10 cellular contexts compared by ENCODE assay signal in genomic region chr22:37635157-37635556, GRCh38. TPM values are rescaled to one million over a fixed set of nuclear protein-coding genes. Genes with fewer than 3 reads are reported as not detected.
DNase-seq lines count a peak whose midpoint lies in the region; ATAC-seq, FAIRE-seq and TF ChIP-seq lines count a peak whose summit lies in the region.
"Had no signal": no experiment of that assay in that cellular context is flagged by ENCODE, and none has a peak within 500 bp of the region (broad histone marks: within the 10 kb centered on the region; RNA-seq: fewer than 3 reads in every experiment).

No MANE protein-coding gene starts in this region.

- no peak for DNase-seq in T-helper 2 cell treated with Interferon-gamma antibody and Interleukin-4, amounts not matched to agents 5 μg/mL and 100 μg/mL, for 36 hours (ENCODE audit: low spot score)
- DNase-seq in T-helper 2 cell, result no peak
- DNase-seq in colonic mucosa, result no peak
- DNase-seq in stimulated activated effector memory CD8-positive, alpha-beta T cell treated with anti-CD3 and anti-CD28 coated beads, Interleukin-12 subunit alpha, Interleukin-12 subunit beta, amount 100 ng/mL, for 72 hours (ENCODE audit: low spot score in 2 of 2), result no peak
- no peak for DNase-seq in HTR-8/SVneo (ENCODE audit: insufficient read length, low spot score)
- no peak for DNase-seq in RPMI8226
- DNase-seq: foreskin melanocyte; mucosa of descending colon; stimulated activated CD4-positive, alpha-beta T cell treated with anti-CD3 and anti-CD28 coated beads, Interleukin-1b, Interleukin-23, amount 100 ng/mL, for 48 hours had no signal

- H3K4me3 ChIP-seq in colonic mucosa, result no peak overlapping the region
- H3K4me3 ChIP-seq: mucosa of descending colon had no signal

- H3K27me3 ChIP-seq in colonic mucosa, result no peaks in the 10 kb centered on the region

- intact Hi-C loops in colonic mucosa (cut with DNase I), result no loop called here

- no peak for FAIRE-seq in HTR-8/SVneo (lab: Jason Lieb, UNC)

- H3K27ac Mint-ChIP-seq in T-helper 2 cell treated with Interferon-gamma antibody and Interleukin-4, amounts not matched to agents 5 μg/mL and 100 μg/mL, for 36 hours, result peak overlapping the region; percentile 90
- H3K27ac Mint-ChIP-seq in stimulated activated effector memory CD8-positive, alpha-beta T cell treated with anti-CD3 and anti-CD28 coated beads, Interleukin-12 subunit alpha, Interleukin-12 subunit beta, amount 100 ng/mL, for 72 hours, result peak overlapping the region; percentile 98

- ATAC-seq in stimulated activated effector memory CD8-positive, alpha-beta T cell treated with anti-CD3 and anti-CD28 coated beads, Interleukin-12 subunit alpha, Interleukin-12 subunit beta, amount 100 ng/mL, for 72 hours, result no peak
- ATAC-seq: mucosa of descending colon had no signal

- no peaks in the 10 kb centered on the region for H3K36me3 ChIP-seq in colonic mucosa

- no peak for TF ChIP-seq CTCF in colonic mucosa (IDR thresholded peaks at IDR 0.05)

- peak overlapping the region; percentile 39 to 62 for H3K9ac ChIP-seq in colonic mucosa (ENCODE audit: low read depth in 2 of 2, low read length in 2 of 2)

- H3K36me3 Mint-ChIP-seq in T-helper 2 cell treated with Interferon-gamma antibody and Interleukin-4, amounts not matched to agents 5 μg/mL and 100 μg/mL, for 36 hours (ENCODE audit: low read depth), result peaks cover 4% of the 10 kb centered on the region
- peaks cover 57% of the 10 kb centered on the region for H3K36me3 Mint-ChIP-seq in stimulated activated effector memory CD8-positive, alpha-beta T cell treated with anti-CD3 and anti-CD28 coated beads, Interleukin-12 subunit alpha, Interleukin-12 subunit beta, amount 100 ng/mL, for 72 hours

- no peaks in the 10 kb centered on the region for H3K9me3 Mint-ChIP-seq in T-helper 2 cell treated with Interferon-gamma antibody and Interleukin-4, amounts not matched to agents 5 μg/mL and 100 μg/mL, for 36 hours
- no peaks in the 10 kb centered on the region for H3K9me3 Mint-ChIP-seq in stimulated activated effector memory CD8-positive, alpha-beta T cell treated with anti-CD3 and anti-CD28 coated beads, Interleukin-12 subunit alpha, Interleukin-12 subunit beta, amount 100 ng/mL, for 72 hours

- peaks cover 33% of the 10 kb centered on the region for H3K4me1 ChIP-seq in colonic mucosa

- H3K27ac ChIP-seq in colonic mucosa, result peak overlapping the region; percentile 66

- no peaks in the 10 kb centered on the region for H3K27me3 Mint-ChIP-seq in T-helper 2 cell treated with Interferon-gamma antibody and Interleukin-4, amounts not matched to agents 5 μg/mL and 100 μg/mL, for 36 hours (ENCODE audit: low read depth)

- peaks cover 52% of the 10 kb centered on the region for H3K4me1 Mint-ChIP-seq in T-helper 2 cell treated with Interferon-gamma antibody and Interleukin-4, amounts not matched to agents 5 μg/mL and 100 μg/mL, for 36 hours (ENCODE audit: low read depth)
- H3K4me1 Mint-ChIP-seq in stimulated activated effector memory CD8-positive, alpha-beta T cell treated with anti-CD3 and anti-CD28 coated beads, Interleukin-12 subunit alpha, Interleukin-12 subunit beta, amount 100 ng/mL, for 72 hours, result peaks cover 75% of the 10 kb centered on the region

- no peaks in the 10 kb centered on the region for H3K9me3 ChIP-seq in colonic mucosa
- H3K9me3 ChIP-seq: mucosa of descending colon had no signal

- H3K4me3 Mint-ChIP-seq in T-helper 2 cell treated with Interferon-gamma antibody and Interleukin-4, amounts not matched to agents 5 μg/mL and 100 μg/mL, for 36 hours, result peak overlapping the region; percentile 72
- peak overlapping the region; percentile 80 for H3K4me3 Mint-ChIP-seq in stimulated activated effector memory CD8-positive, alpha-beta T cell treated with anti-CD3 and anti-CD28 coated beads, Interleukin-12 subunit alpha, Interleukin-12 subunit beta, amount 100 ng/mL, for 72 hours

RNA-seq across cellular contexts. Expression of gene SH3BP1, which starts 4.3 kb away (rescaled TPM):
- total RNA-seq in colonic mucosa, result 100 to 1,000 TPM in 1 of 2 donors, 10 to 100 TPM in 1; 91.8 to 125 TPM
- total RNA-seq: A172 had no signal

RNA-seq across cellular contexts. Expression of gene PDXP, which starts 23.4 kb away (rescaled TPM):
- 10 to 100 TPM; 24.5 to 34.0 TPM for total RNA-seq in colonic mucosa

RNA-seq across cellular contexts. Expression of gene GGA1, which starts 26.5 kb away (rescaled TPM):
- 10 to 100 TPM; 45.7 to 90.2 TPM for total RNA-seq in colonic mucosa

RNA-seq across cellular contexts. Expression of gene LGALS1, which starts 40.3 kb away (rescaled TPM):
- total RNA-seq in colonic mucosa, result 100 to 1,000 TPM in 1 of 2 donors, 10 to 100 TPM in 1; 83.3 to 222 TPM

RNA-seq across cellular contexts. Expression of gene NOL12, which starts 51.0 kb away (rescaled TPM):
- 10 to 100 TPM; 25.2 to 48.4 TPM for total RNA-seq in colonic mucosa
